In the genomic region with DNA sequence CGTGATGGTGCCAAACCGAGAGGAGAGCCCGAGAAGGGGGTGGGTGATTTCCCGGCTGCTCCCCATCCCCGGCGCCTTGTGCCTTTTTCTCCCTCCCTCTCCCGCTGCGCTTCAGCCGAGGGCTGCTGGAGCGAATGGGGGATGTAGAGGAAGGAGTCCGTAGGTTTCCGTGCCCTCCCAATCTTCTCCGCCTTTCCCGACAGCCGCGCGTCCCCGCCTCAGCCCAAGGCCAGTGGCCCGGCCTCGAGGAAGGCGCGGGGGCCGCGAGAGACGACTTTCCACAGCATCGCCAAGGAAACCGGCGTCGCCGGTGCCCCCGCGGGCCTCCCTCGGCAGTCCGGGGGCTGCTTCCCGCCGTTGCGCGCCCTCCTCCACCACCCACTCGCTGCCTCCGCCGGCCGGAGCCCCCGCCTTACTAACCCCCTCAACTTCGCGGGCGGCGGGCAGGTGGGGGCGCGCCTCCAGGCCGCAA, we compare ENCODE assay signal across 1 cellular context.
TF ChIP-seq lines count a peak whose summit lies in the region.

No MANE protein-coding gene starts in this region.

TF ChIP-seq in GM23338, 12 proteins besides CTCF, POLR2A, EP300 and RAD21 (continued from another document):
- TF ChIP-seq, protein P1, sequence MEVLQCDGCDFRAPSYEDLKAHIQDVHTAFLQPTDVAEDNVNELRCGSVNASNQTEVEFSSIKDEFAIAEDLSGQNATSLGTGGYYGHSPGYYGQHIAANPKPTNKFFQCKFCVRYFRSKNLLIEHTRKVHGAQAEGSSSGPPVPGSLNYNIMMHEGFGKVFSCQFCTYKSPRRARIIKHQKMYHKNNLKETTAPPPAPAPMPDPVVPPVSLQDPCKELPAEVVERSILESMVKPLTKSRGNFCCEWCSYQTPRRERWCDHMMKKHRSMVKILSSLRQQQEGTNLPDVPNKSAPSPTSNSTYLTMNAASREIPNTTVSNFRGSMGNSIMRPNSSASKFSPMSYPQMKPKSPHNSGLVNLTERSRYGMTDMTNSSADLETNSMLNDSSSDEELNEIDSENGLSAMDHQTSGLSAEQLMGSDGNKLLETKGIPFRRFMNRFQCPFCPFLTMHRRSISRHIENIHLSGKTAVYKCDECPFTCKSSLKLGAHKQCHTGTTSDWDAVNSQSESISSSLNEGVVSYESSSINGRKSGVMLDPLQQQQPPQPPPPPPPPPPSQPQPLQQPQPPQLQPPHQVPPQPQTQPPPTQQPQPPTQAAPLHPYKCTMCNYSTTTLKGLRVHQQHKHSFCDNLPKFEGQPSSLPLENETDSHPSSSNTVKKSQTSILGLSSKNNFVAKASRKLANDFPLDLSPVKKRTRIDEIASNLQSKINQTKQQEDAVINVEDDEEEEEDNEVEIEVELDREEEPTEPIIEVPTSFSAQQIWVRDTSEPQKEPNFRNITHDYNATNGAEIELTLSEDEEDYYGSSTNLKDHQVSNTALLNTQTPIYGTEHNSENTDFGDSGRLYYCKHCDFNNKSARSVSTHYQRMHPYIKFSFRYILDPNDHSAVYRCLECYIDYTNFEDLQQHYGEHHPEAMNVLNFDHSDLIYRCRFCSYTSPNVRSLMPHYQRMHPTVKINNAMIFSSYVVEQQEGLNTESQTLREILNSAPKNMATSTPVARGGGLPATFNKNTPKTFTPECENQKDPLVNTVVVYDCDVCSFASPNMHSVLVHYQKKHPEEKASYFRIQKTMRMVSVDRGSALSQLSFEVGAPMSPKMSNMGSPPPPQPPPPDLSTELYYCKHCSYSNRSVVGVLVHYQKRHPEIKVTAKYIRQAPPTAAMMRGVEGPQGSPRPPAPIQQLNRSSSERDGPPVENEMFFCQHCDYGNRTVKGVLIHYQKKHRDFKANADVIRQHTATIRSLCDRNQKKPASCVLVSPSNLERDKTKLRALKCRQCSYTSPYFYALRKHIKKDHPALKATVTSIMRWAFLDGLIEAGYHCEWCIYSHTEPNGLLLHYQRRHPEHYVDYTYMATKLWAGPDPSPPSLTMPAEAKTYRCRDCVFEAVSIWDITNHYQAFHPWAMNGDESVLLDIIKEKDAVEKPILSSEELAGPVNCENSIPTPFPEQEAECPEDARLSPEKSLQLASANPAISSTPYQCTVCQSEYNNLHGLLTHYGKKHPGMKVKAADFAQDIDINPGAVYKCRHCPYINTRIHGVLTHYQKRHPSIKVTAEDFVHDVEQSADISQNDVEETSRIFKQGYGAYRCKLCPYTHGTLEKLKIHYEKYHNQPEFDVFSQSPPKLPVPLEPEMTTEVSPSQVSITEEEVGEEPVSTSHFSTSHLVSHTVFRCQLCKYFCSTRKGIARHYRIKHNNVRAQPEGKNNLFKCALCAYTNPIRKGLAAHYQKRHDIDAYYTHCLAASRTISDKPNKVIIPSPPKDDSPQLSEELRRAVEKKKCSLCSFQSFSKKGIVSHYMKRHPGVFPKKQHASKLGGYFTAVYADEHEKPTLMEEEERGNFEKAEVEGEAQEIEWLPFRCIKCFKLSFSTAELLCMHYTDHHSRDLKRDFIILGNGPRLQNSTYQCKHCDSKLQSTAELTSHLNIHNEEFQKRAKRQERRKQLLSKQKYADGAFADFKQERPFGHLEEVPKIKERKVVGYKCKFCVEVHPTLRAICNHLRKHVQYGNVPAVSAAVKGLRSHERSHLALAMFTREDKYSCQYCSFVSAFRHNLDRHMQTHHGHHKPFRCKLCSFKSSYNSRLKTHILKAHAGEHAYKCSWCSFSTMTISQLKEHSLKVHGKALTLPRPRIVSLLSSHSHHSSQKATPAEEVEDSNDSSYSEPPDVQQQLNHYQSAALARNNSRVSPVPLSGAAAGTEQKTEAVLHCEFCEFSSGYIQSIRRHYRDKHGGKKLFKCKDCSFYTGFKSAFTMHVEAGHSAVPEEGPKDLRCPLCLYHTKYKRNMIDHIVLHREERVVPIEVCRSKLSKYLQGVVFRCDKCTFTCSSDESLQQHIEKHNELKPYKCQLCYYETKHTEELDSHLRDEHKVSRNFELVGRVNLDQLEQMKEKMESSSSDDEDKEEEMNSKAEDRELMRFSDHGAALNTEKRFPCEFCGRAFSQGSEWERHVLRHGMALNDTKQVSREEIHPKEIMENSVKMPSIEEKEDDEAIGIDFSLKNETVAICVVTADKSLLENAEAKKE (CRISPR knock-in tag; IDR thresholded peaks at IDR 0.05): no peak
TF ChIP-seq in GM23338: peak in this region for 0.
